9 cellular contexts compared by ENCODE assay signal in the genomic region with DNA sequence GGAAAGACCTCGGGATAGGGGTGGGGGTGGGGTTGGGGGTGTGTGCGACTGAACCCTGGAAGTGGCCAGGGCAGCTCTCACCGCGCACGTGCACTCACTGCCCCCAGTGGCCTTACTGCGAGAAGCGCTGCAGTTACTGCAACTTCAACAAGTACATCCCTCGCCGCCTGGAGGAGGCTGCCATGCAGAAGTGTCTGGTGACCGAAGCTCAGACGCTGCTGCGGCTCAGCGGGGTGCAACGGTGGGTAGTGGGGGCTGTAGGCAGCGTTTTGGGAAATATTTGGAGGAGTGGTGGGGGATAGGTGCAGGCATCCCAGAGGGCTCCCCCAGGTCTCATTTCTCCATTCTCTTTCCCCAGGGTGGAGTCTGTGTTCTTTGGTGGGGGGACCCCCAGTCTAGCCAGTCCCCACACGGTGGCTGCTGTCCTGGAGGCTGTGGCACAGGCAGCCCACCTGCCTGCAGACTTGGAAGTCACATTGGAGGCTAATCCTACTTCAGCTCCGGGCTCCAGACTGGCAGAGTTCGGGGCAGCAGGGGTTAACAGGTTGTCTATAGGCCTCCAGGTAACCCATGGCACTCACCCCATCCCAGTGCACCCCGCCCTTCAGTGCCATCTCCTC. TPM values are rescaled to one million over a fixed set of nuclear protein-coding genes. Genes with fewer than 3 reads are reported as not detected.
A peak's percentile ranks its signal among the peaks of the same experiment; 100 is the strongest.
DNase-seq lines count a peak whose midpoint lies in the region; ATAC-seq and TF ChIP-seq lines count a peak whose summit lies in the region.
"Had no signal": no experiment of that assay in that cellular context is flagged by ENCODE, and none has a peak within 500 bp of the region (broad histone marks: within the 10 kb centered on the region; RNA-seq: fewer than 3 reads in every experiment).

No MANE protein-coding gene starts in this region.

- peaks cover 3% of the 10 kb centered on the region for H3K27me3 Mint-ChIP-seq in CD8-positive, alpha-beta T cell (ENCODE audit: low read depth)
- no peaks in the 10 kb centered on the region; the same call in 1 of the 2 replicates for H3K27me3 Mint-ChIP-seq in HFFc6 (ENCODE audit: insufficient read depth)
- H3K27me3 Mint-ChIP-seq in activated CD4-positive, alpha-beta T cell treated with anti-CD3 and anti-CD28 coated beads, Interleukin-2, amount 10 ng/mL, durations not matched to agents 7 days and 5 days: no peaks in the 10 kb centered on the region
- no peaks in the 10 kb centered on the region for H3K27me3 Mint-ChIP-seq in dendritic cell treated with granulocyte-macrophage colony-stimulating factor and Interleukin-4, amounts not matched to agents 40 ng/mL and 50 ng/mL, for 4 days

- POLR2A ChIA-PET in CD8-positive, alpha-beta T cell (lab: Charles Lee): interaction anchor here (0.6 to 1.4 kb wide), 2 partner anchors 34 to 82 kb away, joined by 6 to 7 read pairs; a partner anchor contains a TSS
- POLR2A ChIA-PET in activated CD4-positive, alpha-beta T cell treated with anti-CD3 and anti-CD28 coated beads, Interleukin-2, amount 10 ng/mL, durations not matched to agents 7 days and 5 days (lab: Charles Lee): no interaction called here

- H3K27ac Mint-ChIP-seq in CD8-positive, alpha-beta T cell: peak overlapping the region; percentile 74
- H3K27ac Mint-ChIP-seq in HFFc6: peak overlapping the region; percentile 72
- peak overlapping the region; percentile 78 for H3K27ac Mint-ChIP-seq in activated CD4-positive, alpha-beta T cell treated with anti-CD3 and anti-CD28 coated beads, Interleukin-2, amount 10 ng/mL, durations not matched to agents 7 days and 5 days
- peak overlapping the region; percentile 87 for H3K27ac Mint-ChIP-seq in dendritic cell treated with granulocyte-macrophage colony-stimulating factor and Interleukin-4, amounts not matched to agents 40 ng/mL and 50 ng/mL, for 4 days

- H3K4me3 Mint-ChIP-seq in CD8-positive, alpha-beta T cell: peak overlapping the region; percentile 90
- peak overlapping the region; percentile 90 for H3K4me3 Mint-ChIP-seq in HFFc6
- H3K4me3 Mint-ChIP-seq in activated CD4-positive, alpha-beta T cell treated with anti-CD3 and anti-CD28 coated beads, Interleukin-2, amount 10 ng/mL, durations not matched to agents 7 days and 5 days: peak overlapping the region; percentile 81
- peak overlapping the region; percentile 73 for H3K4me3 Mint-ChIP-seq in dendritic cell treated with granulocyte-macrophage colony-stimulating factor and Interleukin-4, amounts not matched to agents 40 ng/mL and 50 ng/mL, for 4 days

- H3K9me3 ChIP-seq in CD8-positive, alpha-beta T cell (ENCODE audit: low read length): no peaks in the 10 kb centered on the region
- H3K9me3 ChIP-seq in liver (ENCODE audit: control insufficient read depth in 4 of 4, low read length in 3 of 4): no peaks in the 10 kb centered on the region

- CTCF ChIA-PET in CD8-positive, alpha-beta T cell (lab: Charles Lee): interaction anchor here (0.7 to 2.4 kb wide), 16 partner anchors 9 to 216 kb away, joined by 3 to 13 read pairs (median 4); a partner anchor contains a TSS
- CTCF ChIA-PET in activated CD4-positive, alpha-beta T cell treated with anti-CD3 and anti-CD28 coated beads, Interleukin-2, amount 10 ng/mL, durations not matched to agents 7 days and 5 days (lab: Charles Lee): interaction anchor here (0.7 to 1.6 kb wide), 16 partner anchors 8 to 217 kb away, joined by 3 to 7 read pairs (median 4); a partner anchor contains a TSS

- no peak overlapping the region for H3K27ac ChIP-seq in CD8-positive, alpha-beta T cell (ENCODE audit: low read depth, low read length)
- H3K27ac ChIP-seq in liver (ENCODE audit: low read depth in 1 of 2, low read length in 2 of 2): peak overlapping the region; percentile 91 to 95

- peak; percentile 31 to 71 (median 66) for DNase-seq in CD8-positive, alpha-beta T cell
- DNase-seq in HFFc6: peak; percentile 79
- peak; percentile 66 to 89 for DNase-seq in NCI-H524 (lab: John Stamatoyannopoulos, UW)
- DNase-seq in activated CD4-positive, alpha-beta T cell treated with anti-CD3 and anti-CD28 coated beads, Interleukin-2, amount 10 ng/mL, durations not matched to agents 7 days and 5 days: peak; percentile 73
- peak; percentile 50 to 64 for DNase-seq in stimulated activated CD4-positive, alpha-beta T cell treated with anti-CD3 and anti-CD28 coated beads, Interleukin-4, amount 100 ng/mL, for 48 hours (ENCODE audit: low read depth in 2 of 2)

- TF ChIP-seq CTCF in CD8-positive, alpha-beta T cell (IDR thresholded peaks at IDR 0.05): peak; percentile 46
- peak; percentile 70 for TF ChIP-seq CTCF in HFFc6 (IDR thresholded peaks at IDR 0.05)
- peak; percentile 47 for TF ChIP-seq CTCF in liver (IDR thresholded peaks at IDR 0.05; ENCODE audit: low read depth, low read length, missing input control)

- H3K9me3 Mint-ChIP-seq in CD8-positive, alpha-beta T cell: no peaks in the 10 kb centered on the region
- H3K9me3 Mint-ChIP-seq in HFFc6: no peaks in the 10 kb centered on the region
- H3K9me3 Mint-ChIP-seq in activated CD4-positive, alpha-beta T cell treated with anti-CD3 and anti-CD28 coated beads, Interleukin-2, amount 10 ng/mL, durations not matched to agents 7 days and 5 days: no peaks in the 10 kb centered on the region
- H3K9me3 Mint-ChIP-seq in dendritic cell treated with granulocyte-macrophage colony-stimulating factor and Interleukin-4, amounts not matched to agents 40 ng/mL and 50 ng/mL, for 4 days: no peaks in the 10 kb centered on the region

- H3K9ac ChIP-seq in liver (ENCODE audit: low read depth in 1 of 2, low read length in 2 of 2): no peak overlapping the region

- peak; percentile 40 to 66 for TF ChIP-seq RAD21 in liver (IDR thresholded peaks at IDR 0.05)

- H3K27me3 ChIP-seq in CD8-positive, alpha-beta T cell (ENCODE audit: insufficient read depth, low read length): no peaks in the 10 kb centered on the region
- no peaks in the 10 kb centered on the region for H3K27me3 ChIP-seq in liver (ENCODE audit: control insufficient read depth in 4 of 4, insufficient read depth in 4 of 4, low read length in 3 of 4)

- peak; percentile 59 for ATAC-seq in CD8-positive, alpha-beta T cell
- no peak for ATAC-seq in GM21786 (IDR thresholded peaks at IDR 0.05; ENCODE audit: unreplicated experiment)

- H3K36me3 ChIP-seq in CD8-positive, alpha-beta T cell (ENCODE audit: insufficient read depth, low read length): peaks cover 18% of the 10 kb centered on the region
- H3K36me3 ChIP-seq in liver (ENCODE audit: control insufficient read depth in 4 of 4, insufficient read depth in 3 of 4, low read depth in 1 of 4, low read length in 3 of 4): peaks cover 8 to 10% (median 9%) of the 10 kb centered on the region in 4 donors

- intact Hi-C loops in CD8-positive, alpha-beta T cell (cut with DNase I, micrococcal nuclease): loop anchor here (1.0 to 10.0 kb wide), 8 partner anchors 29 to 475 kb away; a partner anchor contains a TSS
- intact Hi-C loops in dendritic cell treated with granulocyte-macrophage colony-stimulating factor and Interleukin-4, amounts not matched to agents 40 ng/mL and 50 ng/mL, for 4 days (cut with micrococcal nuclease): loop anchor here (5.0 to 10.0 kb wide), 3 partner anchors 117 to 215 kb away; no protein-coding TSS in a partner anchor

- peaks cover 30% of the 10 kb centered on the region for H3K36me3 Mint-ChIP-seq in CD8-positive, alpha-beta T cell
- no peaks in the 10 kb centered on the region for H3K36me3 Mint-ChIP-seq in HFFc6 (ENCODE audit: low read depth)
- H3K36me3 Mint-ChIP-seq in activated CD4-positive, alpha-beta T cell treated with anti-CD3 and anti-CD28 coated beads, Interleukin-2, amount 10 ng/mL, durations not matched to agents 7 days and 5 days (ENCODE audit: low read depth): peaks cover 2% of the 10 kb centered on the region
- H3K36me3 Mint-ChIP-seq in dendritic cell treated with granulocyte-macrophage colony-stimulating factor and Interleukin-4, amounts not matched to agents 40 ng/mL and 50 ng/mL, for 4 days (ENCODE audit: low read depth): peaks cover 46% of the 10 kb centered on the region

- 19% methylated on average over 19 of the region's 19 CpGs for WGBS in liver

- H3K4me3 ChIP-seq in CD8-positive, alpha-beta T cell (ENCODE audit: low read depth, low read length): peak overlapping the region; percentile 88
- peak overlapping the region in 2 of 3 donors; percentile 70 to 82 for H3K4me3 ChIP-seq in liver (ENCODE audit: low read depth in 1 of 3, low read length in 3 of 3)

- peaks cover 22% of the 10 kb centered on the region for H3K4me1 Mint-ChIP-seq in CD8-positive, alpha-beta T cell (ENCODE audit: low read depth)
- H3K4me1 Mint-ChIP-seq in HFFc6 (ENCODE audit: low read depth): peaks cover 32% of the 10 kb centered on the region
- H3K4me1 Mint-ChIP-seq in activated CD4-positive, alpha-beta T cell treated with anti-CD3 and anti-CD28 coated beads, Interleukin-2, amount 10 ng/mL, durations not matched to agents 7 days and 5 days: peaks cover 22% of the 10 kb centered on the region
- peaks cover 31% of the 10 kb centered on the region for H3K4me1 Mint-ChIP-seq in dendritic cell treated with granulocyte-macrophage colony-stimulating factor and Interleukin-4, amounts not matched to agents 40 ng/mL and 50 ng/mL, for 4 days (ENCODE audit: low read depth)

- peaks cover 20% of the 10 kb centered on the region for H3K4me1 ChIP-seq in CD8-positive, alpha-beta T cell (ENCODE audit: insufficient read depth, low read length)
- peaks cover 5 to 62% (median 45%) of the 10 kb centered on the region in 4 donors for H3K4me1 ChIP-seq in liver (ENCODE audit: control insufficient read depth in 4 of 4, insufficient read depth in 4 of 4, low read length in 3 of 4)

RNA-seq across cellular contexts. Expression of a gene that starts 1.0 kb away (rescaled TPM):
- total RNA-seq in CD8-positive, alpha-beta T cell: 10 to 100 TPM; 46.4 to 46.9 TPM
- total RNA-seq in HFFc6 (2021; fragmentation: NEBNext Ultra II Directional; extraction: Animal tissue kit (Norgen Biotek cat#: 25700)): 10 to 100 TPM; 14.9 to 20.4 (median 17.5) TPM
- 10 to 100 TPM; 22.5 to 25.1 TPM for total RNA-seq in activated CD4-positive, alpha-beta T cell treated with anti-CD3 and anti-CD28 coated beads, Interleukin-2, amount 10 ng/mL, durations not matched to agents 7 days and 5 days
- 10 to 100 TPM; 10.8 to 22.7 TPM for total RNA-seq in liver
- polyA plus RNA-seq in liver: 10 to 100 TPM; 18.2 to 18.9 TPM

RNA-seq across cellular contexts. Expression of a gene that starts 11.0 kb away (rescaled TPM):
- total RNA-seq in CD8-positive, alpha-beta T cell: not detected
- not detected for total RNA-seq in HFFc6 (2021; fragmentation: NEBNext Ultra II Directional; extraction: Animal tissue kit (Norgen Biotek cat#: 25700))
- total RNA-seq in activated CD4-positive, alpha-beta T cell treated with anti-CD3 and anti-CD28 coated beads, Interleukin-2, amount 10 ng/mL, durations not matched to agents 7 days and 5 days: not detected
- total RNA-seq in liver: 1 to 10 TPM in 1 of 2 donors, under 1 TPM in 1; 0.51 to 1.8 TPM
- polyA plus RNA-seq in liver: 1 to 10 TPM; 2.7 to 3.3 TPM
- total RNA-seq: T-helper 1 cell treated with Interleukin-12 subunit alpha and Interleukin-12 subunit beta and Interleukin-4 antibody, amounts not matched to agents 30 ng/mL and 1 ng/mL, for 36 hours had no signal

RNA-seq across cellular contexts. Expression of a gene that starts 28.6 kb away (rescaled TPM):
- total RNA-seq in CD8-positive, alpha-beta T cell: 1 to 10 TPM; 3.4 to 3.5 TPM
- total RNA-seq in HFFc6 (2021; fragmentation: NEBNext Ultra II Directional; extraction: Animal tissue kit (Norgen Biotek cat#: 25700)): under 1 TPM; 0.12 to 0.76 (median 0.28) TPM
- total RNA-seq in activated CD4-positive, alpha-beta T cell treated with anti-CD3 and anti-CD28 coated beads, Interleukin-2, amount 10 ng/mL, durations not matched to agents 7 days and 5 days: 1 to 10 TPM; 3.0 to 4.8 TPM
- total RNA-seq in liver: under 1 TPM; 0.23 to 0.25 TPM
- polyA plus RNA-seq in liver: not detected

RNA-seq across cellular contexts. Expression of a gene that starts 52.9 kb away (rescaled TPM):
- total RNA-seq in CD8-positive, alpha-beta T cell: not detected
- total RNA-seq in HFFc6 (2021; fragmentation: NEBNext Ultra II Directional; extraction: Animal tissue kit (Norgen Biotek cat#: 25700)): under 1 TPM in 1 of 6 experiments, not detected in 5; 0.05 TPM
- not detected for total RNA-seq in activated CD4-positive, alpha-beta T cell treated with anti-CD3 and anti-CD28 coated beads, Interleukin-2, amount 10 ng/mL, durations not matched to agents 7 days and 5 days
- under 1 TPM; 0.33 to 0.51 TPM for total RNA-seq in liver
- under 1 TPM in 1 of 2 donors, not detected in 1; 0.06 TPM for polyA plus RNA-seq in liver

RNA-seq across cellular contexts. Expression of a gene that starts 53.6 kb away (rescaled TPM):
- total RNA-seq in CD8-positive, alpha-beta T cell: 10 to 100 TPM; 12.5 to 12.9 TPM
- total RNA-seq in HFFc6 (2021; fragmentation: NEBNext Ultra II Directional; extraction: Animal tissue kit (Norgen Biotek cat#: 25700)): 10 to 100 TPM; 15.3 to 23.3 (median 17.5) TPM
- 10 to 100 TPM; 24.5 to 31.4 TPM for total RNA-seq in activated CD4-positive, alpha-beta T cell treated with anti-CD3 and anti-CD28 coated beads, Interleukin-2, amount 10 ng/mL, durations not matched to agents 7 days and 5 days
- 10 to 100 TPM; 18.9 to 34.3 TPM for total RNA-seq in liver
- polyA plus RNA-seq in liver: 10 to 100 TPM; 20.0 to 22.2 TPM
